ENCODE assay signal across 16 cellular contexts in genomic region chr2:239025081-239025801, GRCh38.
DNase-seq lines count a peak whose midpoint lies in the region; TF ChIP-seq lines count a peak whose summit lies in the region.
"Had no signal": no experiment of that assay in that cellular context is flagged by ENCODE, and none has a peak within 500 bp of the region (broad histone marks: within the 10 kb centered on the region; RNA-seq: fewer than 3 reads in every experiment).

No MANE protein-coding gene starts in this region.

- no peaks in the 10 kb centered on the region for H4K20me1 ChIP-seq in smooth muscle cell (ENCODE audit: low read depth)

- no peaks in the 10 kb centered on the region for H3K9me3 ChIP-seq in smooth muscle cell (replicated peaks; ENCODE audit: low read depth)
- H3K9me3 ChIP-seq: neutrophil had no signal

- DNase-seq in HCEC 1CT (peak; percentile 20), amniotic epithelial cell (ENCODE audit: low read depth) (peak; percentile 78), foreskin fibroblast (peak; percentile 52 to 75), smooth muscle cell (lab: John Stamatoyannopoulos, UW; ENCODE audit: unreplicated experiment) (no peak), NCI-H524 (lab: John Stamatoyannopoulos, UW) (no peak), endothelial cell (ENCODE audit: low spot score) (no peak), HuH-7.5 (ENCODE audit: low spot score) (no peak), retina (no peak)
- DNase-seq: activated CD8-positive, alpha-beta memory T cell treated with anti-CD3 and anti-CD28 coated beads for 24 hours; DND-41; islet precursor cell; NCI-H2029 treated with DMSO at 0.1 percent for 48 hours; stimulated activated CD4-positive, alpha-beta T cell treated with anti-CD3 and anti-CD28 coated beads, Interleukin-1b, Interleukin-23, amount 100 ng/mL, for 48 hours; stimulated activated naive CD4-positive, alpha-beta T cell; T-helper 9 cell had no signal

- peak overlapping the region; percentile 49 for H2AFZ ChIP-seq in smooth muscle cell (ENCODE audit: low read depth)

- 64% methylated on average over 14 of the region's 20 CpGs for WGBS in smooth muscle cell (ENCODE audit: low lambda C conversion rate)

- H3K4me1 Mint-ChIP-seq in endothelial cell (ENCODE audit: unreplicated experiment), result no peaks in the 10 kb centered on the region

- no peaks in the 10 kb centered on the region for H3K36me3 ChIP-seq in smooth muscle cell (ENCODE audit: low read depth)
- H3K36me3 ChIP-seq: neutrophil had no signal

- no peak overlapping the region for H3K4me3 Mint-ChIP-seq in endothelial cell (ENCODE audit: unreplicated experiment)

- peaks cover 3% of the 10 kb centered on the region for H3K27me3 Mint-ChIP-seq in endothelial cell (ENCODE audit: unreplicated experiment)

- H3K4me2 ChIP-seq in smooth muscle cell, result peak overlapping the region; percentile 51

- no peaks in the 10 kb centered on the region for H3F3A ChIP-seq in smooth muscle cell (ENCODE audit: low read depth)

- H3K27ac ChIP-seq in smooth muscle cell (ENCODE audit: low read depth), result peak overlapping the region; percentile 19
- H3K27ac ChIP-seq: neutrophil had no signal

- H3K9ac ChIP-seq in smooth muscle cell (ENCODE audit: low read depth), result no peak overlapping the region

- no peaks in the 10 kb centered on the region for H3K79me2 ChIP-seq in smooth muscle cell (ENCODE audit: low read depth)

- no peaks in the 10 kb centered on the region for H3K4me1 ChIP-seq in smooth muscle cell (ENCODE audit: low read depth)

- no peak overlapping the region for H3K4me3 ChIP-seq in foreskin fibroblast (ENCODE audit: low read depth in 1 of 2, low read length in 2 of 2)
- no peak overlapping the region for H3K4me3 ChIP-seq in smooth muscle cell

- H3K36me3 Mint-ChIP-seq in endothelial cell (ENCODE audit: low read depth, unreplicated experiment), result no peaks in the 10 kb centered on the region

- no peak for TF ChIP-seq CTCF in foreskin fibroblast (IDR thresholded peaks at IDR 0.05; ENCODE audit: low read depth, low read length)
- TF ChIP-seq CTCF in smooth muscle cell (IDR thresholded peaks at IDR 0.05; ENCODE audit: borderline replicate concordance, insufficient read depth, poor library complexity, severe bottlenecking), result no peak
- no peak for TF ChIP-seq CTCF in endothelial cell (IDR thresholded peaks at IDR 0.05; ENCODE audit: unreplicated experiment)

- H3K27me3 ChIP-seq in smooth muscle cell (ENCODE audit: low read depth), result peaks cover 16% of the 10 kb centered on the region

- H3K9me3 Mint-ChIP-seq in endothelial cell (ENCODE audit: unreplicated experiment), result no peaks in the 10 kb centered on the region

- no peak overlapping the region for H3K27ac Mint-ChIP-seq in endothelial cell (ENCODE audit: unreplicated experiment)

Comparison
In these comparisons a context has a peak if more than half of its experiments do, and no peak if none do; other contexts are left out.
1. DNase-seq: peak in HCEC 1CT (single experiment), amniotic epithelial cell (single experiment) and foreskin fibroblast (2 of 2); none in smooth muscle cell (single experiment), NCI-H524 (0 of 2), endothelial cell (single experiment), HuH-7.5 (single experiment) and retina (single experiment).